ENCODE assay signal across 8 cellular contexts in genomic region chr19:55486971-55487883, GRCh38. TPM values are rescaled to one million over a fixed set of nuclear protein-coding genes. Genes with fewer than 3 reads are reported as not detected.
DNase-seq lines count a peak whose midpoint lies in the region; ATAC-seq and TF ChIP-seq lines count a peak whose summit lies in the region.

No MANE protein-coding gene starts in this region.

- no peaks in the 10 kb centered on the region for H3K9me3 ChIP-seq in MG63
- H3K9me3 ChIP-seq in psoas muscle, result no peaks in the 10 kb centered on the region

- CTCF ChIA-PET in BJ (lab: Yijun Ruan, JAX), result interaction anchor here (0.5 to 10.9 kb wide), 6 partner anchors 9 to 345 kb away, joined by 3 to 106 read pairs (median 4); partner anchors contain the start of genes ISOC2 and ZNF784

- DNase-seq in BJ (ENCODE audit: low read depth) (peak; percentile 82), MG63 (peak; percentile 99), foreskin fibroblast (peak; percentile 96 to 99), psoas muscle (peak; percentile 79 to 85), LoVo (ENCODE audit: low spot score) (no peak)

- POLR2A ChIA-PET in BJ (lab: Charles Lee), result interaction anchor here (0.6 to 1.8 kb wide), 3 partner anchors 10 to 33 kb away, joined by 3 to 5 read pairs (median 5); partner anchors contain the start of gene ZNF628

- TF ChIP-seq CTCF in BJ (IDR thresholded peaks at IDR 0.05; ENCODE audit: insufficient read depth, low read depth, low read length) (no peak), foreskin fibroblast (IDR thresholded peaks at IDR 0.05; ENCODE audit: low read depth, low read length) (no peak), psoas muscle (IDR thresholded peaks at IDR 0.05) (no peak)

- H3K27me3 ChIP-seq in BJ (ENCODE audit: control insufficient read depth, insufficient read depth, low read length), result no peaks in the 10 kb centered on the region
- no peaks in the 10 kb centered on the region for H3K27me3 ChIP-seq in MG63
- H3K27me3 ChIP-seq in psoas muscle (ENCODE audit: insufficient read depth in 3 of 3, low read length in 2 of 3), result peaks cover 0 to 11% (median 5%) of the 10 kb centered on the region in 3 donors

- WGBS in psoas muscle, 3 donors, result 48 to 49% (median 48%) methylated on average over 24 to 26 of the region's 26 CpGs

- H3K4me1 ChIP-seq in psoas muscle, result peaks cover 9% of the 10 kb centered on the region

- peak overlapping the region; percentile 79 for H3K27ac Mint-ChIP-seq in activated T-helper 17 cell treated with anti-CD3 and anti-CD28 coated beads, Interleukin-2, amount 50 U/mL, for 72 hours

- H3K4me3 Mint-ChIP-seq in activated T-helper 17 cell treated with anti-CD3 and anti-CD28 coated beads, Interleukin-2, amount 50 U/mL, for 72 hours, result peak overlapping the region; percentile 39

- no peaks in the 10 kb centered on the region for H3K9me3 Mint-ChIP-seq in activated T-helper 17 cell treated with anti-CD3 and anti-CD28 coated beads, Interleukin-2, amount 50 U/mL, for 72 hours

- peaks cover 5% of the 10 kb centered on the region for H3K4me1 Mint-ChIP-seq in activated T-helper 17 cell treated with anti-CD3 and anti-CD28 coated beads, Interleukin-2, amount 50 U/mL, for 72 hours

- H3K27me3 Mint-ChIP-seq in activated T-helper 17 cell treated with anti-CD3 and anti-CD28 coated beads, Interleukin-2, amount 50 U/mL, for 72 hours, result peaks cover 3% of the 10 kb centered on the region

- intact Hi-C loops in psoas muscle (cut with DNase I), result no loop called here

- peak; percentile 66 for ATAC-seq in activated T-helper 17 cell treated with anti-CD3 and anti-CD28 coated beads, Interleukin-2, amount 50 U/mL, for 72 hours (replicated peaks)
- peak; percentile 34 to 47 (median 42) for ATAC-seq in psoas muscle
- ATAC-seq in GM18502 (IDR thresholded peaks at IDR 0.05; ENCODE audit: poor library complexity, unreplicated experiment), result no peak
- no peak for ATAC-seq in GM21360 (IDR thresholded peaks at IDR 0.05; ENCODE audit: unreplicated experiment)

- H3K36me3 Mint-ChIP-seq in activated T-helper 17 cell treated with anti-CD3 and anti-CD28 coated beads, Interleukin-2, amount 50 U/mL, for 72 hours (ENCODE audit: low read depth), result no peaks in the 10 kb centered on the region

- peaks cover 3% of the 10 kb centered on the region for H3K36me3 ChIP-seq in BJ (ENCODE audit: control insufficient read depth, insufficient read depth, low read length)
- peaks cover 18% of the 10 kb centered on the region for H3K36me3 ChIP-seq in MG63
- peaks cover 0 to 9% of the 10 kb centered on the region in 2 donors for H3K36me3 ChIP-seq in psoas muscle (ENCODE audit: insufficient read depth in 1 of 2, low read depth in 1 of 2)

- H3K4me3 ChIP-seq in BJ (ENCODE audit: low read depth, low read length) (peak overlapping the region; percentile 26), MG63 (peak overlapping the region; percentile 12; the same call in 1 of the 2 replicates), foreskin fibroblast (ENCODE audit: low read depth in 1 of 2, low read length in 2 of 2) (peak overlapping the region; percentile 21 to 45), psoas muscle (peak overlapping the region; percentile 25)

- H3K27ac ChIP-seq in psoas muscle, result peak overlapping the region; percentile 73

RNA-seq across cellular contexts. Expression of gene SSC5D, which starts 1.0 kb away (rescaled TPM):
- polyA plus RNA-seq in BJ (2011; rRNA removed) (5.5 and 8.2 TPM in 2 replicates), psoas muscle (under 1 TPM; 0.11 to 0.35 (median 0.16) TPM)
- polyA minus RNA-seq in BJ (2011; rRNA and poly(A)+ RNA removed), result 11.0 and 37.8 TPM in 2 replicates
- 1.4 TPM in 1 of 2 replicates, not detected in the other for total RNA-seq in MG63 (2014; rRNA removed; shearing (Covaris generic); ENCODE audit: low replicate concordance)
- under 1 TPM; 0.41 to 0.69 TPM for total RNA-seq in activated T-helper 17 cell treated with anti-CD3 and anti-CD28 coated beads, Interleukin-2, amount 50 U/mL, for 72 hours
- 1 to 10 TPM; 1.2 to 4.6 (median 1.9) TPM for total RNA-seq in psoas muscle

RNA-seq across cellular contexts. Expression of gene NAT14, which starts 2.2 kb away (rescaled TPM):
- 20.4 and 34.8 TPM in 2 replicates for polyA plus RNA-seq in BJ (2011; rRNA removed)
- 8.6 and 10.6 TPM in 2 replicates for polyA minus RNA-seq in BJ (2011; rRNA and poly(A)+ RNA removed)
- total RNA-seq in MG63 (2014; rRNA removed; shearing (Covaris generic); ENCODE audit: low replicate concordance), result 19.7 and 35.1 TPM in 2 replicates
- 10 to 100 TPM in 1 of 2 donors, 1 to 10 TPM in 1; 7.1 to 12.3 TPM for total RNA-seq in activated T-helper 17 cell treated with anti-CD3 and anti-CD28 coated beads, Interleukin-2, amount 50 U/mL, for 72 hours
- 1 to 10 TPM; 2.6 to 6.3 (median 4.5) TPM for total RNA-seq in psoas muscle
- polyA plus RNA-seq in psoas muscle, result 1 to 10 TPM; 2.0 to 4.2 (median 3.6) TPM

RNA-seq across cellular contexts. Expression of gene ZNF628, which starts 10.8 kb away (rescaled TPM):
- polyA plus RNA-seq in BJ (2011; rRNA removed), result 0.36 and 0.48 TPM in 2 replicates
- 0.47 and 0.62 TPM in 2 replicates for polyA minus RNA-seq in BJ (2011; rRNA and poly(A)+ RNA removed)
- total RNA-seq in MG63 (2014; rRNA removed; shearing (Covaris generic); ENCODE audit: low replicate concordance), result 3.1 and 4.0 TPM in 2 replicates
- 10 to 100 TPM; 11.1 to 11.3 TPM for total RNA-seq in activated T-helper 17 cell treated with anti-CD3 and anti-CD28 coated beads, Interleukin-2, amount 50 U/mL, for 72 hours
- total RNA-seq in psoas muscle, result 10 to 100 TPM in 2 of 4 donors, 1 to 10 TPM in 2; 5.9 to 14.3 (median 11.5) TPM
- 10 to 100 TPM; 11.8 to 12.4 (median 12.2) TPM for polyA plus RNA-seq in psoas muscle

RNA-seq across cellular contexts. Expression of gene C19orf85, which starts 22.7 kb away (rescaled TPM):
- not detected in 2 replicates for polyA plus RNA-seq in BJ (2011; rRNA removed)
- not detected in 2 replicates for polyA minus RNA-seq in BJ (2011; rRNA and poly(A)+ RNA removed)
- not detected in 2 replicates for total RNA-seq in MG63 (2014; rRNA removed; shearing (Covaris generic); ENCODE audit: low replicate concordance)
- total RNA-seq in activated T-helper 17 cell treated with anti-CD3 and anti-CD28 coated beads, Interleukin-2, amount 50 U/mL, for 72 hours, result not detected
- total RNA-seq in psoas muscle, result not detected
- not detected for polyA plus RNA-seq in psoas muscle

RNA-seq across cellular contexts. Expression of gene ISOC2, which starts 25.8 kb away (rescaled TPM):
- 93.8 and 123 TPM in 2 replicates for polyA plus RNA-seq in BJ (2011; rRNA removed)
- polyA minus RNA-seq in BJ (2011; rRNA and poly(A)+ RNA removed), result 19.8 and 31.8 TPM in 2 replicates
- 149 and 180 TPM in 2 replicates for total RNA-seq in MG63 (2014; rRNA removed; shearing (Covaris generic); ENCODE audit: low replicate concordance)
- total RNA-seq in activated T-helper 17 cell treated with anti-CD3 and anti-CD28 coated beads, Interleukin-2, amount 50 U/mL, for 72 hours, result 10 to 100 TPM; 21.2 to 39.5 TPM
- total RNA-seq in psoas muscle, result 10 to 100 TPM; 32.0 to 78.0 (median 48.1) TPM
- 100 to 1,000 TPM in 2 of 3 donors, 10 to 100 TPM in 1; 78.7 to 177 (median 109) TPM for polyA plus RNA-seq in psoas muscle

Comparison
In these comparisons a context has a peak if more than half of its experiments do, and no peak if none do; other contexts are left out.
1. ATAC-seq: peak in activated T-helper 17 cell treated with anti-CD3 and anti-CD28 coated beads, Interleukin-2, amount 50 U/mL, for 72 hours (single experiment) and psoas muscle (4 of 4); none in GM18502 (single experiment) and GM21360 (single experiment).
2. Peak in every context shown above with its lines, with median percentiles within 50 percentile points of each other: H3K4me3 ChIP-seq.